Comparison of ENCODE assay signal across 1 cellular context in the genomic region with DNA sequence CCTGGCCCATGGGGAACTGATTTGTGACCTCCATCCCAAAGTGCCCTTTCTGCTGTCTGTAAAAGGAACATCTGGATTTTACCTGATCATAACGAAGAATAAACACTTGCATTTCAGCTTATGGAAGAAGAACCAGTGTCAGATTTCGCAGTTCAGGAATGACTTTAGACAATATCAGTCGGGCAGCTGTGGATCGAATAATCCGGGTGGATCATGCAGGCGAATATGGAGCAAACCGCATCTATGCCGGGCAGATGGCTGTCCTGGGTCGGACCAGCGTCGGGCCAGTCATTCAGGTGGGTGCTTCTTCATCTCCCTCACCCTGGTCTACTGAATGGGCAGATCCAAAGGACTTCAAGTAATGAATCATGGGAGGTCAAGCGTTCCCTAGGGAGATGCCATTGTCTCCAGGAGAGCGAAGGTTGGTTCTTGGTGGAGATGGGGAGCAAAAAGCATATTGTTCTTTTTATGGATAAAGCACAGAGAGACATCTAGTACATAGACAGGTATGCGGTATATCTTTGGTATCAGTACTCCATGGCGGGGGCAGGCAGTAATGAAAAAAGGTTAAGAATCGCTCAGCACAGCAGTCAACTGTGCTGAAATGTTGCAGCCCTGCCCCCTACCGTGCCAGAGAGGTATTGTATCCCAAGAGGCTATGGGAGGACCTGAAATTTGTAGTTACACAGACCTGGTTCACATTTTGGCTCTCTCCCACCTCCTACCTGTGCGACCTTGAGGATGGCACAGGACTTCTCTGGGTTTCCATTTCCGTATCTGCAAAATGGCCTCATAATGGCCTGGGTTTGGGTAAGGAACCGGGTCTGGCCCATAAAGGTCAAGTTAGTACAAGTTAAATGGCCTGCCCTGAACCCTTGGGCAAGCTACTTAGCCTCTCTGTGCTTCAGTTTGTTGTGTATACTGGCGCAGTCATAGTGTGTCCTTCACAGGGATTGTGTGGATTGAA.
TF ChIP-seq lines count a peak whose summit lies in the region.

No MANE protein-coding gene starts in this region.

TF ChIP-seq in HepG2, 621 proteins besides CTCF, POLR2A, EP300 and RAD21 (continued from another document):
- TF ChIP-seq, protein P1, sequence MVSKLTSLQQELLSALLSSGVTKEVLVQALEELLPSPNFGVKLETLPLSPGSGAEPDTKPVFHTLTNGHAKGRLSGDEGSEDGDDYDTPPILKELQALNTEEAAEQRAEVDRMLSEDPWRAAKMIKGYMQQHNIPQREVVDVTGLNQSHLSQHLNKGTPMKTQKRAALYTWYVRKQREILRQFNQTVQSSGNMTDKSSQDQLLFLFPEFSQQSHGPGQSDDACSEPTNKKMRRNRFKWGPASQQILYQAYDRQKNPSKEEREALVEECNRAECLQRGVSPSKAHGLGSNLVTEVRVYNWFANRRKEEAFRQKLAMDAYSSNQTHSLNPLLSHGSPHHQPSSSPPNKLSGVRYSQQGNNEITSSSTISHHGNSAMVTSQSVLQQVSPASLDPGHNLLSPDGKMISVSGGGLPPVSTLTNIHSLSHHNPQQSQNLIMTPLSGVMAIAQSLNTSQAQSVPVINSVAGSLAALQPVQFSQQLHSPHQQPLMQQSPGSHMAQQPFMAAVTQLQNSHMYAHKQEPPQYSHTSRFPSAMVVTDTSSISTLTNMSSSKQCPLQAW (CRISPR knock-in tag; IDR thresholded peaks at IDR 0.05): peak; percentile 67; the same call in 1 of the 2 replicates
- no peak for TF ChIP-seq JUNB (CRISPR knock-in tag; IDR thresholded peaks at IDR 0.05; ENCODE audit: borderline replicate concordance)
- TF ChIP-seq ZNF816 (CRISPR knock-in tag; IDR thresholded peaks at IDR 0.05; ENCODE audit: borderline replicate concordance): no peak
- TF ChIP-seq, protein P2, sequence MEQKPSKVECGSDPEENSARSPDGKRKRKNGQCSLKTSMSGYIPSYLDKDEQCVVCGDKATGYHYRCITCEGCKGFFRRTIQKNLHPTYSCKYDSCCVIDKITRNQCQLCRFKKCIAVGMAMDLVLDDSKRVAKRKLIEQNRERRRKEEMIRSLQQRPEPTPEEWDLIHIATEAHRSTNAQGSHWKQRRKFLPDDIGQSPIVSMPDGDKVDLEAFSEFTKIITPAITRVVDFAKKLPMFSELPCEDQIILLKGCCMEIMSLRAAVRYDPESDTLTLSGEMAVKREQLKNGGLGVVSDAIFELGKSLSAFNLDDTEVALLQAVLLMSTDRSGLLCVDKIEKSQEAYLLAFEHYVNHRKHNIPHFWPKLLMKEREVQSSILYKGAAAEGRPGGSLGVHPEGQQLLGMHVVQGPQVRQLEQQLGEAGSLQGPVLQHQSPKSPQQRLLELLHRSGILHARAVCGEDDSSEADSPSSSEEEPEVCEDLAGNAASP (CRISPR knock-in tag; IDR thresholded peaks at IDR 0.05; ENCODE audit: borderline replicate concordance): 0 out of 2 replicates have a peak, but pooled peaks have one; percentile 30
- TF ChIP-seq LRRFIP1 (CRISPR knock-in tag; conservative IDR thresholded peaks at IDR 0.05): no peak
- no peak for TF ChIP-seq SNAI1 (CRISPR knock-in tag; IDR thresholded peaks at IDR 0.05; ENCODE audit: borderline replicate concordance)
- no peak for TF ChIP-seq AGO1 (IDR thresholded peaks at IDR 0.05; ENCODE audit: low read depth, low read length, poor library complexity, severe bottlenecking)
- no peak for TF ChIP-seq TRIM22 (IDR thresholded peaks at IDR 0.05)
- TF ChIP-seq, protein P3, sequence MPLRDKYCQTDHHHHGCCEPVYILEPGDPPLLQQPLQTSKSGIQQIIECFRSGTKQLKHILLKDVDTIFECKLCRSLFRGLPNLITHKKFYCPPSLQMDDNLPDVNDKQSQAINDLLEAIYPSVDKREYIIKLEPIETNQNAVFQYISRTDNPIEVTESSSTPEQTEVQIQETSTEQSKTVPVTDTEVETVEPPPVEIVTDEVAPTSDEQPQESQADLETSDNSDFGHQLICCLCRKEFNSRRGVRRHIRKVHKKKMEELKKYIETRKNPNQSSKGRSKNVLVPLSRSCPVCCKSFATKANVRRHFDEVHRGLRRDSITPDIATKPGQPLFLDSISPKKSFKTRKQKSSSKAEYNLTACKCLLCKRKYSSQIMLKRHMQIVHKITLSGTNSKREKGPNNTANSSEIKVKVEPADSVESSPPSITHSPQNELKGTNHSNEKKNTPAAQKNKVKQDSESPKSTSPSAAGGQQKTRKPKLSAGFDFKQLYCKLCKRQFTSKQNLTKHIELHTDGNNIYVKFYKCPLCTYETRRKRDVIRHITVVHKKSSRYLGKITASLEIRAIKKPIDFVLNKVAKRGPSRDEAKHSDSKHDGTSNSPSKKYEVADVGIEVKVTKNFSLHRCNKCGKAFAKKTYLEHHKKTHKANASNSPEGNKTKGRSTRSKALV (CRISPR knock-in tag; IDR thresholded peaks at IDR 0.05): no peak
- no peak for TF ChIP-seq ZKSCAN1 (IDR thresholded peaks at IDR 0.05; ENCODE audit: low read length)
